Comparison of ENCODE assay signal across 9 cellular contexts in the genomic region with DNA sequence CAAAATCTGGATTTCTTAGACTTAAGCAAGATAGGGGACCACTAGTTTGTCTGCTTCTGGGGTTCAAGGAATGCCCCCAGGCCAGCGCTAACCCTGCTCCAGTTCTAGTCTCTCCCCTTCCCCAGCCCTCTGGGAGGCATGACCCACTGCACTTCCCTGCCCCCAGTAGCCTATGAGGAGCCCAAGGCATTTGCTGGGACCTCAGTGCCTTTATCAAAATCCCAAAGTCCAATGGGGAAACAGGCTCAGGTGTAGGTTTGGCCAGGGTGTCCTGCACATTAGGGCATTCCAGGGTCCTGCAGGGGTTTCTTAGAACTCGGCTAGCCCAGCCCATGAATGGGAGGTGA. TPM values are rescaled to one million over a fixed set of nuclear protein-coding genes. Genes with fewer than 3 reads are reported as not detected.
DNase-seq lines count a peak whose midpoint lies in the region; ATAC-seq and TF ChIP-seq lines count a peak whose summit lies in the region.
"Had no signal": no experiment of that assay in that cellular context is flagged by ENCODE, and none has a peak within 500 bp of the region (broad histone marks: within the 10 kb centered on the region; RNA-seq: fewer than 3 reads in every experiment).

No MANE protein-coding gene starts in this region.

- H3K9ac ChIP-seq in KMS-11: no peak overlapping the region

- H4K20me1 ChIP-seq in KMS-11 (ENCODE audit: insufficient read depth): no peaks in the 10 kb centered on the region; the same call in 1 of the 2 replicates

- peak overlapping the region; percentile 83 to 94 (median 91) for H3K4me3 Mint-ChIP-seq in naive thymus-derived CD8-positive, alpha-beta T cell

- H3K36me3 Mint-ChIP-seq in naive thymus-derived CD8-positive, alpha-beta T cell: peaks cover 0 to 11% (median 2%) of the 10 kb centered on the region in 3 donors
- H3K36me3 Mint-ChIP-seq: brain had no signal

- no peaks in the 10 kb centered on the region for H3K9me3 Mint-ChIP-seq in naive thymus-derived CD8-positive, alpha-beta T cell

- peaks cover 44 to 65% (median 62%) of the 10 kb centered on the region in 4 donors for H3K4me1 Mint-ChIP-seq in naive thymus-derived CD8-positive, alpha-beta T cell

- ATAC-seq in naive thymus-derived CD8-positive, alpha-beta T cell: no peak

- no peak overlapping the region for H3K27ac ChIP-seq in KMS-11
- H3K27ac ChIP-seq in coronary artery: peak overlapping the region; percentile 94 to 96

- H3K27me3 Mint-ChIP-seq in naive thymus-derived CD8-positive, alpha-beta T cell: no peaks in the 10 kb centered on the region

- H3K4me1 ChIP-seq in KMS-11 (ENCODE audit: low read depth, poor library complexity, severe bottlenecking): peaks cover 19% of the 10 kb centered on the region

- no peaks in the 10 kb centered on the region for H3K27me3 ChIP-seq in KMS-11 (ENCODE audit: insufficient read depth, low read depth)

- H3K27ac Mint-ChIP-seq in naive thymus-derived CD8-positive, alpha-beta T cell: peak overlapping the region; percentile 91 to 97 (median 96)

- H3K79me2 ChIP-seq in KMS-11 (ENCODE audit: insufficient read depth, low read depth): no peaks in the 10 kb centered on the region; the same call in 1 of the 2 replicates

- peak overlapping the region; percentile 87; the same call in 1 of the 2 replicates for H3K4me2 ChIP-seq in KMS-11

- CTCF ChIA-PET in AG04449 (lab: Yijun Ruan, JAX): no interaction called here

- H3K36me3 ChIP-seq in KMS-11 (ENCODE audit: insufficient read depth): no peaks in the 10 kb centered on the region

- TF ChIP-seq CTCF in AG04449 (IDR thresholded peaks at IDR 0.05; ENCODE audit: insufficient read depth, low read length, missing control alignments): no peak
- no peak for TF ChIP-seq CTCF in KMS-11 (conservative IDR thresholded peaks at IDR 0.05; ENCODE audit: low read depth, low read length)
- TF ChIP-seq CTCF in coronary artery (IDR thresholded peaks at IDR 0.05): no peak

- POLR2A ChIA-PET in AG04449 (lab: Yijun Ruan, JAX): interaction anchor here (1.2 kb wide), 1 partner anchor 80 kb away, joined by 3 read pairs; no protein-coding TSS in a partner anchor
- POLR2A ChIA-PET in naive thymus-derived CD8-positive, alpha-beta T cell (lab: Charles Lee): interaction anchor here (0.7 to 6.3 kb wide), 6 partner anchors 39 to 135 kb away, joined by 3 to 58 read pairs (median 3); partner anchors contain the start of gene NSMCE1

- DNase-seq in AG04449 (ENCODE audit: low read depth, low spot score) (no peak), coronary artery (ENCODE audit: low spot score) (no peak), NCI-H526 (lab: John Stamatoyannopoulos, UW) (no peak), DMS114 treated with DMSO at 0.1 percent for 48 hours (lab: John Stamatoyannopoulos, UW; ENCODE audit: unreplicated experiment) (no peak), GM19240 (ENCODE audit: insufficient read length, low spot score) (no peak)
- DNase-seq in naive thymus-derived CD8-positive, alpha-beta T cell: peak in 1 of 10 donors; percentile 5
- DNase-seq in activated CD8-positive, alpha-beta memory T cell treated with anti-CD3 and anti-CD28 coated beads, Interleukin-2, amount 50 U/mL, for 4 hours: no peak

- no peak overlapping the region for H2AFZ ChIP-seq in KMS-11 (ENCODE audit: low read depth)

- H3K4me3 ChIP-seq in AG04449 (ENCODE audit: low read depth, low read length) (peak overlapping the region; percentile 37; the same call in 1 of the 2 replicates), KMS-11 (IDR thresholded peaks at IDR 0.05; ENCODE audit: insufficient read depth, low read depth, low read length) (no peak overlapping the region), coronary artery (peak overlapping the region; percentile 91)

RNA-seq across cellular contexts. Expression of gene IL4R, which starts 1.2 kb away (rescaled TPM):
- total RNA-seq in naive thymus-derived CD8-positive, alpha-beta T cell: 100 to 1,000 TPM; 117 to 120 TPM
- polyA plus RNA-seq in naive thymus-derived CD8-positive, alpha-beta T cell: 10 to 100 TPM; 18.8 to 49.4 (median 34.7) TPM

RNA-seq across cellular contexts. Expression of gene NSMCE1, which starts 46.4 kb away (rescaled TPM):
- 10 to 100 TPM; 81.8 to 85.0 TPM for total RNA-seq in naive thymus-derived CD8-positive, alpha-beta T cell
- polyA plus RNA-seq in naive thymus-derived CD8-positive, alpha-beta T cell: 100 to 1,000 TPM; 177 to 209 (median 185) TPM
